18 cellular contexts compared by ENCODE assay signal in the genomic region with DNA sequence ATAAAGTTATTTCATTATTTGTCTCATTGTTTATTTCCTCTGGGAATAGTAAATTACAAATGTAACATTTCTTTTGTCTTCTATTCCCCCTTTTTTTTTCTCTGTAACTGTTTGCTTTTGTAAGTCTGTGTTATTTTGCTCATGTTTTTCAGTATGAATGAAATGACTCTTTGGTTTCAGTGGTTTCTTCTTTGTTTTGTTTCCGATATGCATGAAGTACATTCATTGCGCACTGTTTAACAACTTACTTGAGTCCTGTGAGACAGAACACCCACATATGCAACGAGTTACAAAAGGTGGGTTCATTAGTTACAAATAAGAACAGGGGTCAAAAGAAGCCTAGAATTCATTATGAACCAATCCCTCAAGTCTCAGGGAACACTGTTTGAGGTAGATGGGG.
DNase-seq lines count a peak whose midpoint lies in the region; ATAC-seq, FAIRE-seq and TF ChIP-seq lines count a peak whose summit lies in the region.
"Had no signal": no experiment of that assay in that cellular context is flagged by ENCODE, and none has a peak within 500 bp of the region (broad histone marks: within the 10 kb centered on the region; RNA-seq: fewer than 3 reads in every experiment).

No MANE protein-coding gene starts in this region.

- H3K27ac ChIP-seq in H1 (ENCODE audit: low read depth, low read length): no peak overlapping the region
- H3K27ac ChIP-seq: HL-60, testis had no signal

- H3K4me3 ChIP-seq in H1 (ENCODE audit: extremely low read depth in 1 of 4, insufficient read depth in 2 of 4, low read depth in 3 of 4, low read length in 4 of 4): no peak overlapping the region
- H3K4me3 ChIP-seq: testis had no signal

- FAIRE-seq in H1 (lab: Jason Lieb, UNC) (no peak), GM19239 (lab: Jason Lieb, UNC) (no peak)

- no peak for TF ChIP-seq POLR2A in H1 (IDR thresholded peaks at IDR 0.05; ENCODE audit: control extremely low read depth in 1 of 2, low read depth in 2 of 2, low read length in 2 of 2)

- H3K23me2 ChIP-seq in H1 (ENCODE audit: low read depth, low read length): no peaks in the 10 kb centered on the region

- H3K79me2 ChIP-seq in H1 (ENCODE audit: control insufficient read depth in 1 of 2, insufficient read depth in 2 of 2, low read length in 2 of 2): no peaks in the 10 kb centered on the region

- no peak for TF ChIP-seq RAD21 in H1 (IDR thresholded peaks at IDR 0.05 in 1 of 2, conservative IDR thresholded peaks at IDR 0.05 in 1 of 2; ENCODE audit: low read depth in 2 of 2, low read length in 2 of 2)

- TF ChIP-seq CTCF in H1 (IDR thresholded peaks at IDR 0.05; ENCODE audit: control extremely low read depth in 1 of 3, insufficient read depth in 1 of 3, low read depth in 1 of 3, low read length in 3 of 3): no peak

- no peak overlapping the region for H3K4me2 ChIP-seq in H1 (ENCODE audit: insufficient read depth in 1 of 2, low read depth in 2 of 2, low read length in 2 of 2)

- H3K4me1 ChIP-seq in H1 (replicated peaks in 1 of 4; ENCODE audit: control insufficient read depth in 3 of 4, insufficient read depth in 4 of 4, low read length in 3 of 4): no peaks in the 10 kb centered on the region
- H3K4me1 ChIP-seq: testis had no signal

- no peak for DNase-seq in H1 (ENCODE audit: low read depth in 1 of 2, low spot score in 2 of 2)
- no peak for DNase-seq in NOMO-1 (lab: John Stamatoyannopoulos, UW; ENCODE audit: unreplicated experiment in 2 of 2)
- no peak for DNase-seq in activated CD4-positive, CD25-positive, alpha-beta regulatory T cell treated with anti-CD3 and anti-CD28 coated beads, Interleukin-2, amount 50 U/mL, for 72 hours
- no peak for DNase-seq in GM19239 (ENCODE audit: insufficient read length, low spot score)
- DNase-seq in Kasumi-1 (lab: John Stamatoyannopoulos, UW): no peak
- DNase-seq: activated CD8-positive, alpha-beta memory T cell treated with anti-CD3 and anti-CD28 coated beads, Interleukin-2, amount 50 U/mL, for 48 hours; CD4-positive, alpha-beta memory T cell; GF-D8; kidney glomerular epithelial cell; naive thymus-derived CD4-positive, alpha-beta T cell; NCI-H526; SHP77 treated with DMSO at 0.1 percent for 48 hours; testis had no signal

- 92% methylated on average over 3 of the region's 3 CpGs; no CpG with 5 or more reads in 1 of the 2 experiments for WGBS in H1 (ENCODE audit: extremely low coverage in 1 of 2, insufficient coverage in 1 of 2, insufficient read length in 1 of 2, insufficient replicate concordance in 2 of 2, low coverage in 1 of 2, low lambda C conversion rate in 2 of 2, missing lambda C conversion rate in 1 of 2), 2 experiments

- H2BK15ac ChIP-seq in H1 (ENCODE audit: low read length): no peak overlapping the region

- H2AFZ ChIP-seq in H1 (ENCODE audit: low read length): no peak overlapping the region

- no peak overlapping the region for H3K9ac ChIP-seq in H1 (replicated peaks in 1 of 4; ENCODE audit: extremely low read depth in 1 of 4, low read depth in 3 of 4, low read length in 3 of 4)

- POLR2A ChIA-PET in H1 (lab: Charles Lee; ENCODE audit: partially characterized antibody): no interaction called here

- no peak overlapping the region for H2AK5ac ChIP-seq in H1 (ENCODE audit: low read depth, low read length)

- H3K18ac ChIP-seq in H1 (ENCODE audit: extremely low read depth, low read length): no peak overlapping the region

- no peak for TF ChIP-seq EP300 in H1 (IDR thresholded peaks at IDR 0.05; ENCODE audit: borderline replicate concordance in 1 of 2, low read depth in 2 of 2, low read length in 2 of 2)

- no peak overlapping the region for H4K8ac ChIP-seq in H1 (ENCODE audit: extremely low read depth, insufficient read depth, low read length)

- H2BK120ac ChIP-seq in H1 (replicated peaks; ENCODE audit: low read depth, low read length): peak overlapping the region; percentile 33

- H2BK5ac ChIP-seq in H1 (ENCODE audit: low read depth, low read length): no peak overlapping the region

- no peak overlapping the region for H3K23ac ChIP-seq in H1 (ENCODE audit: insufficient read length)

- H3K79me1 ChIP-seq in H1 (ENCODE audit: low read depth, low read length): no peaks in the 10 kb centered on the region

- H4K91ac ChIP-seq in H1 (replicated peaks; ENCODE audit: insufficient read length, low read length): no peak overlapping the region

- no peaks in the 10 kb centered on the region for H3K36me3 ChIP-seq in H1 (ENCODE audit: control insufficient read depth in 2 of 4, insufficient read depth in 4 of 4, low read length in 3 of 4)

- H3K14ac ChIP-seq in H1 (ENCODE audit: insufficient read length): no peak overlapping the region

- no peaks in the 10 kb centered on the region for H3K27me3 ChIP-seq in H1 (replicated peaks in 1 of 4; ENCODE audit: control insufficient read depth in 3 of 4, extremely low read depth in 1 of 4, insufficient read depth in 3 of 4, low read length in 3 of 4)
- H3K27me3 ChIP-seq: testis had no signal

- H4K5ac ChIP-seq in H1 (ENCODE audit: insufficient read length, low read depth, low read length): no peak overlapping the region

- H2BK12ac ChIP-seq in H1 (ENCODE audit: low read depth, low read length): no peak overlapping the region

- CTCF ChIA-PET in H1 (lab: Charles Lee; ENCODE audit: partially characterized antibody): interaction anchor here (1.1 kb wide), 1 partner anchor 235 kb away, joined by 3 read pairs; no protein-coding TSS in a partner anchor

- no peak overlapping the region for H3K56ac ChIP-seq in H1 (replicated peaks; ENCODE audit: insufficient read length, low read depth, low read length)

- H3K4ac ChIP-seq in H1 (replicated peaks; ENCODE audit: insufficient read length, low read depth, low read length): no peak overlapping the region

- ATAC-seq in GM18873 (IDR thresholded peaks at IDR 0.05; ENCODE audit: low FRiP score, unreplicated experiment) (peak; percentile 99), GM21619 (IDR thresholded peaks at IDR 0.05; ENCODE audit: unreplicated experiment) (peak; percentile 97), HG03064 (IDR thresholded peaks at IDR 0.05; ENCODE audit: low read depth, unreplicated experiment) (peak; percentile 88)
- ATAC-seq: naive thymus-derived CD4-positive, alpha-beta T cell; sciatic nerve had no signal

- no peak overlapping the region for H2BK20ac ChIP-seq in H1 (ENCODE audit: low read length)

- no peaks in the 10 kb centered on the region for H4K20me1 ChIP-seq in H1 (replicated peaks in 1 of 2; ENCODE audit: control insufficient read depth in 1 of 2, insufficient read depth in 2 of 2, low read length in 2 of 2)

- 0 out of 4 replicates have a peak, but pooled peaks cover 0 to 4% of the 10 kb centered on the region in 2 experiments for H3K9me3 ChIP-seq in H1 (ENCODE audit: insufficient read depth in 2 of 2, low read depth in 1 of 2, low read length in 1 of 2)
- H3K9me3 ChIP-seq: testis had no signal

TF ChIP-seq in H1, 55 proteins besides CTCF, POLR2A, EP300 and RAD21:
- TF ChIP-seq, protein P1, sequence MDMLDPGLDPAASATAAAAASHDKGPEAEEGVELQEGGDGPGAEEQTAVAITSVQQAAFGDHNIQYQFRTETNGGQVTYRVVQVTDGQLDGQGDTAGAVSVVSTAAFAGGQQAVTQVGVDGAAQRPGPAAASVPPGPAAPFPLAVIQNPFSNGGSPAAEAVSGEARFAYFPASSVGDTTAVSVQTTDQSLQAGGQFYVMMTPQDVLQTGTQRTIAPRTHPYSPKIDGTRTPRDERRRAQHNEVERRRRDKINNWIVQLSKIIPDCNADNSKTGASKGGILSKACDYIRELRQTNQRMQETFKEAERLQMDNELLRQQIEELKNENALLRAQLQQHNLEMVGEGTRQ (IDR thresholded peaks at IDR 0.05; ENCODE audit: low read length): no peak
- no peak for TF ChIP-seq SUZ12 (IDR thresholded peaks at IDR 0.05; ENCODE audit: low read length)
- no peak for TF ChIP-seq POU5F1 (IDR thresholded peaks at IDR 0.05; ENCODE audit: low read depth, low read length)
- TF ChIP-seq RBBP5 (IDR thresholded peaks at IDR 0.05; ENCODE audit: borderline replicate concordance, low read depth, low read length): no peak
- TF ChIP-seq TEAD4 (IDR thresholded peaks at IDR 0.05; ENCODE audit: low read depth, low read length): no peak
- no peak for TF ChIP-seq MAFK (IDR thresholded peaks at IDR 0.05; ENCODE audit: low read depth, low read length)
- no peak for TF ChIP-seq POLR2AphosphoS5 (IDR thresholded peaks at IDR 0.05; ENCODE audit: low read depth, low read length)
- no peak for TF ChIP-seq CHD1 (IDR thresholded peaks at IDR 0.05; ENCODE audit: low read depth, low read length)
- TF ChIP-seq TAF7 (optimal IDR thresholded peaks at IDR 0.05; ENCODE audit: borderline replicate concordance, low read depth, low read length): no peak
